9 cellular contexts compared by ENCODE assay signal in genomic region chr2:96874099-96874831, GRCh38.
DNase-seq lines count a peak whose midpoint lies in the region; ATAC-seq lines count a peak whose summit lies in the region.
"Had no signal": no experiment of that assay in that cellular context is flagged by ENCODE, and none has a peak within 500 bp of the region (broad histone marks: within the 10 kb centered on the region; RNA-seq: fewer than 3 reads in every experiment).

No MANE protein-coding gene starts in this region.

- H3K4me3 ChIP-seq in BLaER1 (no peak overlapping the region), HUES6 (ENCODE audit: low read depth, low read length) (no peak overlapping the region)

- peak; percentile 59 for DNase-seq in islet precursor cell
- no peak for DNase-seq in SKM-1 treated with dmso at 0.1 percent for 144 hours (lab: John Stamatoyannopoulos, UW; ENCODE audit: unreplicated experiment)
- no peak for DNase-seq in NCI-H774 (lab: John Stamatoyannopoulos, UW)
- DNase-seq in 8988T: no peak
- DNase-seq in stimulated activated CD4-positive, alpha-beta T cell treated with anti-CD3 and anti-CD28 coated beads, Interleukin-12 subunit alpha, Interleukin-12 subunit beta, amount 100 ng/mL, for 4 hours: no peak
- DNase-seq: SHP77 had no signal

- no peaks in the 10 kb centered on the region for H3K9me3 ChIP-seq in BLaER1
- H3K9me3 ChIP-seq in HUES6 (ENCODE audit: control insufficient read depth, insufficient read depth, low read depth, low read length): no peaks in the 10 kb centered on the region

- no peaks in the 10 kb centered on the region for H4K20me1 ChIP-seq in BLaER1

- peak; percentile 61 for ATAC-seq in GM18907 (IDR thresholded peaks at IDR 0.05; ENCODE audit: unreplicated experiment)

- H3K9ac ChIP-seq in BLaER1: peak overlapping the region; percentile 64; the same call in 1 of the 2 replicates
- peak overlapping the region; percentile 16 for H3K9ac ChIP-seq in HUES6 (ENCODE audit: low read length)

- H3K4me1 ChIP-seq in BLaER1 (peaks cover 73% of the 10 kb centered on the region), HUES6 (ENCODE audit: control insufficient read depth, insufficient read depth, low read length) (peaks cover 67% of the 10 kb centered on the region)

- peak overlapping the region; percentile 92 for H3K4me2 ChIP-seq in BLaER1

- H3K27ac ChIP-seq in BLaER1 (0 out of 2 replicates have a peak overlapping the region, but pooled peaks have one; percentile 75), HUES6 (ENCODE audit: low read depth, low read length) (no peak overlapping the region)

- H3K27me3 ChIP-seq in BLaER1 (no peaks in the 10 kb centered on the region), HUES6 (ENCODE audit: control insufficient read depth, insufficient read depth, low read length) (peaks cover 5% of the 10 kb centered on the region)

- H3K36me3 ChIP-seq in BLaER1: no peaks in the 10 kb centered on the region
- no peaks in the 10 kb centered on the region for H3K36me3 ChIP-seq in HUES6 (ENCODE audit: control insufficient read depth, insufficient read depth, low read length)
